Comparison of ENCODE assay signal across 19 cellular contexts in the genomic region with DNA sequence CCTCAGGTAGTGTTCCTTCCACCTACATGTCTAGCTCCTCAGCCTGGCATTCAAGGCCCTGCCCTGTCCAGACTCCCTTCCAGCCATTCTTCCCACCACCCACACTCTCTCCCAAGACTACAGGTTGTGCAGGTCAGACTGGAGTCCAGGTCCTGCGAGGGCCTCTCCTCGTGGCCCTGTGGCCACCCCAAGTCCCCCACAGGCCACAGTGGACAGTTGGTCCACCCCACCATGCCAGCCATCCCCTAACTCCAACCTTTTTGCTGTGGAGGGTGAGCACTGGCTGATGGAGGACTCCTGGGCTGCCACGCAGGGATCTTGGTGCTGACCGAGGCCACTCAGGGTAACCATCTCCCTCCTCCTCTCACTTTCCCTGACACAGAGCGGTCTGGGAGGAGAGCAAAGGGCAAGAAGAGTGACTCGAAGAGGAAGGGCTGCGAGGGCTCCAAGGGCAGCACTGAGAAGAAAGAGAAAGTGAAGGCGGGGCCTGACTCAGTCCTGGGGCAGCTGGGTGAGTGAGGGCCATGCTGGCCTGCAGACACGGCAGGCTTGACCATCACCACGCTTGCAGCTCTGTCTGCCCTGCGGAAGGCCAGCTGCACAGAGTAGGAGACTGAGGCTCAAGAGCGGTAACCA. TPM values are rescaled to one million over a fixed set of nuclear protein-coding genes. Genes with fewer than 3 reads are reported as not detected.
DNase-seq lines count a peak whose midpoint lies in the region; ATAC-seq and TF ChIP-seq lines count a peak whose summit lies in the region.
"Had no signal": no experiment of that assay in that cellular context is flagged by ENCODE, and none has a peak within 500 bp of the region (broad histone marks: within the 10 kb centered on the region; RNA-seq: fewer than 3 reads in every experiment).

No MANE protein-coding gene starts in this region.

- H3K4me2 ChIP-seq in HCT116 (ENCODE audit: low read length): peak overlapping the region; percentile 26; the same call in 1 of the 2 replicates
- no peak overlapping the region for H3K4me2 ChIP-seq in osteoblast (ENCODE audit: insufficient read depth, low read length)

- H3K9ac ChIP-seq in HCT116 (ENCODE audit: low read length): no peak overlapping the region

- H3K4me3 Mint-ChIP-seq in activated CD4-positive, alpha-beta memory T cell treated with anti-CD3 and anti-CD28 coated beads for 36 hours: no peak overlapping the region
- no peak overlapping the region for H3K4me3 Mint-ChIP-seq in activated CD4-positive, alpha-beta memory T cell treated with anti-CD3 and anti-CD28 coated beads, Interleukin-2, amount 10 ng/mL, durations not matched to agents 7 days and 5 days
- no peak overlapping the region for H3K4me3 Mint-ChIP-seq in activated naive CD8-positive, alpha-beta T cell treated with anti-CD3 and anti-CD28 coated beads for 36 hours

- RAD21 ChIA-PET in HCT116 (lab: Charles Lee; ENCODE audit: low non-redundant PET in 1 of 2, low total read pairs in 2 of 2, uncharacterized antibody in 2 of 2, unreplicated experiment in 2 of 2): no interaction called here

- no peak for TF ChIP-seq CTCF in HCT116 (IDR thresholded peaks at IDR 0.05 in 2 of 3, conservative IDR thresholded peaks at IDR 0.05 in 1 of 3; ENCODE audit: borderline replicate concordance in 1 of 3, insufficient read depth in 1 of 3, low read depth in 2 of 3, low read length in 2 of 3)
- no peak for TF ChIP-seq CTCF in osteoblast (IDR thresholded peaks at IDR 0.05; ENCODE audit: extremely low read depth, low read depth, low read length)

- POLR2A ChIA-PET in activated CD4-positive, alpha-beta memory T cell treated with anti-CD3 and anti-CD28 coated beads for 36 hours (lab: Charles Lee): no interaction called here
- POLR2A ChIA-PET in activated CD4-positive, alpha-beta memory T cell treated with anti-CD3 and anti-CD28 coated beads, Interleukin-2, amount 10 ng/mL, durations not matched to agents 7 days and 5 days (lab: Charles Lee): no interaction called here
- POLR2A ChIA-PET in HCT116 (lab: Charles Lee): no interaction called here

- no peaks in the 10 kb centered on the region for H3K9me2 ChIP-seq in HCT116 (ENCODE audit: insufficient read depth)

- no TSS peak for BruUV-seq in HCT116 (replicated peaks; lab: Mats Ljungman, UMichigan)

- H2AFZ ChIP-seq in HCT116 (ENCODE audit: low read depth, low read length, poor library complexity, severe bottlenecking): no peak overlapping the region
- H2AFZ ChIP-seq in osteoblast (ENCODE audit: low read length): no peak overlapping the region

- H3K4me1 ChIP-seq in HCT116 (ENCODE audit: control insufficient read depth in 1 of 2, insufficient read depth in 2 of 2, low read length in 2 of 2) (peaks cover 0 to 11% of the 10 kb centered on the region in 2 experiments; a peak in 2 of 4 replicates), osteoblast (ENCODE audit: insufficient read depth, low read length) (peaks cover 12% of the 10 kb centered on the region)

- no peaks in the 10 kb centered on the region for H3K27me3 Mint-ChIP-seq in activated CD4-positive, alpha-beta memory T cell treated with anti-CD3 and anti-CD28 coated beads for 36 hours
- H3K27me3 Mint-ChIP-seq in activated CD4-positive, alpha-beta memory T cell treated with anti-CD3 and anti-CD28 coated beads, Interleukin-2, amount 10 ng/mL, durations not matched to agents 7 days and 5 days: no peaks in the 10 kb centered on the region
- H3K27me3 Mint-ChIP-seq in activated naive CD8-positive, alpha-beta T cell treated with anti-CD3 and anti-CD28 coated beads for 36 hours: no peaks in the 10 kb centered on the region

- H3K27me3 ChIP-seq in HCT116 (ENCODE audit: insufficient read depth, low read length) (no peaks in the 10 kb centered on the region), osteoblast (ENCODE audit: insufficient read depth, low read length) (no peaks in the 10 kb centered on the region)
- H3K27me3 ChIP-seq: ovary had no signal

- peaks cover 46% of the 10 kb centered on the region for H3K36me3 Mint-ChIP-seq in activated CD4-positive, alpha-beta memory T cell treated with anti-CD3 and anti-CD28 coated beads for 36 hours
- H3K36me3 Mint-ChIP-seq in activated CD4-positive, alpha-beta memory T cell treated with anti-CD3 and anti-CD28 coated beads, Interleukin-2, amount 10 ng/mL, durations not matched to agents 7 days and 5 days (ENCODE audit: low read depth): peaks cover 68% of the 10 kb centered on the region
- peaks cover 15% of the 10 kb centered on the region for H3K36me3 Mint-ChIP-seq in activated naive CD8-positive, alpha-beta T cell treated with anti-CD3 and anti-CD28 coated beads for 36 hours

- H3K36me3 ChIP-seq in HCT116 (ENCODE audit: control insufficient read depth in 1 of 2, insufficient read depth in 2 of 2, low read length in 2 of 2) (peaks cover 2 to 20% of the 10 kb centered on the region in 2 experiments; a peak in 3 of 4 replicates), osteoblast (ENCODE audit: insufficient read depth, low read length) (peaks cover 69% of the 10 kb centered on the region)
- H3K36me3 ChIP-seq: ovary had no signal

- H3K79me2 ChIP-seq in HCT116 (ENCODE audit: insufficient read depth, low read length) (no peaks in the 10 kb centered on the region), osteoblast (ENCODE audit: insufficient read depth, low read length) (peaks cover 22% of the 10 kb centered on the region)

- ATAC-seq in HCT116: no peak; the same call in 1 of the 2 replicates

- H3K9me3 Mint-ChIP-seq in activated CD4-positive, alpha-beta memory T cell treated with anti-CD3 and anti-CD28 coated beads for 36 hours: no peaks in the 10 kb centered on the region
- no peaks in the 10 kb centered on the region for H3K9me3 Mint-ChIP-seq in activated CD4-positive, alpha-beta memory T cell treated with anti-CD3 and anti-CD28 coated beads, Interleukin-2, amount 10 ng/mL, durations not matched to agents 7 days and 5 days
- H3K9me3 Mint-ChIP-seq in activated naive CD8-positive, alpha-beta T cell treated with anti-CD3 and anti-CD28 coated beads for 36 hours: no peaks in the 10 kb centered on the region

- DNase-seq in activated CD4-positive, alpha-beta memory T cell treated with anti-CD3 and anti-CD28 coated beads for 36 hours: no peak
- no peak for DNase-seq in activated CD4-positive, alpha-beta memory T cell treated with anti-CD3 and anti-CD28 coated beads, Interleukin-2, amount 10 ng/mL, durations not matched to agents 7 days and 5 days
- DNase-seq in HCT116 (ENCODE audit: low read depth, low spot score): no peak
- no peak for DNase-seq in activated naive CD8-positive, alpha-beta T cell treated with anti-CD3 and anti-CD28 coated beads for 36 hours
- DNase-seq in osteoblast (ENCODE audit: insufficient read length, low spot score, missing footprints): peak; percentile 77
- no peak for DNase-seq in NCI-H446 (lab: John Stamatoyannopoulos, UW)
- no peak for DNase-seq in NCI-H226
- no peak for DNase-seq in NCI-H526 (lab: John Stamatoyannopoulos, UW)
- DNase-seq: activated CD8-positive, alpha-beta memory T cell treated with anti-CD3 and anti-CD28 coated beads, Interleukin-2, amount 50 U/mL, for 4 hours; COR-L47; GDM1; Karpas-422; midbrain; NCI-H146; NCI-H510A; OCI-M1; WERI-Rb-1 had no signal

- H3K27ac ChIP-seq in HCT116 (ENCODE audit: low read depth, low read length): no peak overlapping the region; the same call in 1 of the 2 replicates
- H3K27ac ChIP-seq in osteoblast (ENCODE audit: low read depth, low read length): peak overlapping the region; percentile 56
- H3K27ac ChIP-seq: ovary, WERI-Rb-1 had no signal

- CTCF ChIA-PET in activated CD4-positive, alpha-beta memory T cell treated with anti-CD3 and anti-CD28 coated beads for 36 hours (lab: Charles Lee): interaction anchor here (2.2 to 5.9 kb wide), 4 partner anchors 48 to 272 kb away, joined by 8 to 48 read pairs (median 22); a partner anchor contains a TSS
- CTCF ChIA-PET in activated CD4-positive, alpha-beta memory T cell treated with anti-CD3 and anti-CD28 coated beads, Interleukin-2, amount 10 ng/mL, durations not matched to agents 7 days and 5 days (lab: Charles Lee): interaction anchor here (0.6 to 1.9 kb wide), 2 partner anchors 49 to 196 kb away, joined by 3 to 11 read pairs; no protein-coding TSS in a partner anchor
- CTCF ChIA-PET in HCT116 (lab: Charles Lee): interaction anchor here (1.1 to 2.2 kb wide), 3 partner anchors 10 to 163 kb away, joined by 3 to 31 read pairs (median 5); no protein-coding TSS in a partner anchor

- TF ChIP-seq POLR2A in HCT116 (IDR thresholded peaks at IDR 0.05; ENCODE audit: borderline replicate concordance, extremely low read depth, insufficient read depth, insufficient read length): no peak

- peak overlapping the region; percentile 65 for H3K27ac Mint-ChIP-seq in activated CD4-positive, alpha-beta memory T cell treated with anti-CD3 and anti-CD28 coated beads for 36 hours
- no peak overlapping the region for H3K27ac Mint-ChIP-seq in activated CD4-positive, alpha-beta memory T cell treated with anti-CD3 and anti-CD28 coated beads, Interleukin-2, amount 10 ng/mL, durations not matched to agents 7 days and 5 days
- peak overlapping the region; percentile 39 for H3K27ac Mint-ChIP-seq in activated naive CD8-positive, alpha-beta T cell treated with anti-CD3 and anti-CD28 coated beads for 36 hours

- H3K4me3 ChIP-seq in HCT116 (replicated peaks in 1 of 2; ENCODE audit: low read depth in 1 of 2, low read length in 2 of 2): no peak overlapping the region
- H3K4me3 ChIP-seq in osteoblast (ENCODE audit: insufficient read depth, low read length): no peak overlapping the region
- H3K4me3 ChIP-seq: ovary, skin epidermis had no signal

- H4K20me1 ChIP-seq in HCT116 (ENCODE audit: insufficient read depth) (no peaks in the 10 kb centered on the region), osteoblast (ENCODE audit: insufficient read depth, low read length) (peaks cover 3% of the 10 kb centered on the region)

- no peak for TF ChIP-seq RAD21 in HCT116 (IDR thresholded peaks at IDR 0.05; ENCODE audit: low read depth)

- H3K9me3 ChIP-seq in HCT116 (ENCODE audit: control insufficient read depth in 1 of 2, insufficient read depth in 1 of 2, low read depth in 1 of 2, low read length in 2 of 2) (no peaks in the 10 kb centered on the region), osteoblast (ENCODE audit: low read depth, low read length) (no peaks in the 10 kb centered on the region)
- H3K9me3 ChIP-seq: ovary had no signal

- intact Hi-C loops in activated CD4-positive, alpha-beta memory T cell treated with anti-CD3 and anti-CD28 coated beads for 36 hours (cut with micrococcal nuclease): loop anchor here (1.0 to 5.0 kb wide), 3 partner anchors 49 to 273 kb away; a partner anchor contains a TSS
- intact Hi-C loops in HCT116 (cut with micrococcal nuclease): loop anchor here (1.0 to 5.0 kb wide), 3 partner anchors 49 to 274 kb away; a partner anchor contains a TSS

- peaks cover 8% of the 10 kb centered on the region for H3K4me1 Mint-ChIP-seq in activated CD4-positive, alpha-beta memory T cell treated with anti-CD3 and anti-CD28 coated beads for 36 hours (ENCODE audit: low read depth)
- no peaks in the 10 kb centered on the region for H3K4me1 Mint-ChIP-seq in activated CD4-positive, alpha-beta memory T cell treated with anti-CD3 and anti-CD28 coated beads, Interleukin-2, amount 10 ng/mL, durations not matched to agents 7 days and 5 days
- peaks cover 7% of the 10 kb centered on the region for H3K4me1 Mint-ChIP-seq in activated naive CD8-positive, alpha-beta T cell treated with anti-CD3 and anti-CD28 coated beads for 36 hours

RNA-seq across cellular contexts. Expression of a gene that starts 51.0 kb away (rescaled TPM):
- 10 to 100 TPM; 79.4 to 81.6 TPM for total RNA-seq in activated CD4-positive, alpha-beta memory T cell treated with anti-CD3 and anti-CD28 coated beads for 36 hours
- 10 to 100 TPM; 72.7 to 73.5 TPM for total RNA-seq in activated CD4-positive, alpha-beta memory T cell treated with anti-CD3 and anti-CD28 coated beads, Interleukin-2, amount 10 ng/mL, durations not matched to agents 7 days and 5 days
- total RNA-seq in HCT116 (2021; ENCODE audit: unreplicated experiment): 39.9 TPM
- 21.7 and 23.3 TPM in 2 replicates for polyA plus RNA-seq in HCT116 (2012)
- 10 to 100 TPM; 80.2 to 80.3 TPM for total RNA-seq in activated naive CD8-positive, alpha-beta T cell treated with anti-CD3 and anti-CD28 coated beads for 36 hours
- 22.7 and 26.8 TPM in 2 replicates for total RNA-seq in osteoblast

RNA-seq across cellular contexts. Expression of a gene that starts 56.1 kb away (rescaled TPM):
- total RNA-seq in activated CD4-positive, alpha-beta memory T cell treated with anti-CD3 and anti-CD28 coated beads for 36 hours: 10 to 100 TPM; 56.8 to 61.1 TPM
- total RNA-seq in activated CD4-positive, alpha-beta memory T cell treated with anti-CD3 and anti-CD28 coated beads, Interleukin-2, amount 10 ng/mL, durations not matched to agents 7 days and 5 days: 10 to 100 TPM; 55.3 to 57.7 TPM
- total RNA-seq in HCT116 (2021; ENCODE audit: unreplicated experiment): 40.7 TPM
- 24.3 and 25.2 TPM in 2 replicates for polyA plus RNA-seq in HCT116 (2012)
- 10 to 100 TPM; 50.0 to 54.2 TPM for total RNA-seq in activated naive CD8-positive, alpha-beta T cell treated with anti-CD3 and anti-CD28 coated beads for 36 hours
- total RNA-seq in osteoblast: 46.0 and 46.3 TPM in 2 replicates
